ENCODE assay signal across 8 cellular contexts in the genomic region with DNA sequence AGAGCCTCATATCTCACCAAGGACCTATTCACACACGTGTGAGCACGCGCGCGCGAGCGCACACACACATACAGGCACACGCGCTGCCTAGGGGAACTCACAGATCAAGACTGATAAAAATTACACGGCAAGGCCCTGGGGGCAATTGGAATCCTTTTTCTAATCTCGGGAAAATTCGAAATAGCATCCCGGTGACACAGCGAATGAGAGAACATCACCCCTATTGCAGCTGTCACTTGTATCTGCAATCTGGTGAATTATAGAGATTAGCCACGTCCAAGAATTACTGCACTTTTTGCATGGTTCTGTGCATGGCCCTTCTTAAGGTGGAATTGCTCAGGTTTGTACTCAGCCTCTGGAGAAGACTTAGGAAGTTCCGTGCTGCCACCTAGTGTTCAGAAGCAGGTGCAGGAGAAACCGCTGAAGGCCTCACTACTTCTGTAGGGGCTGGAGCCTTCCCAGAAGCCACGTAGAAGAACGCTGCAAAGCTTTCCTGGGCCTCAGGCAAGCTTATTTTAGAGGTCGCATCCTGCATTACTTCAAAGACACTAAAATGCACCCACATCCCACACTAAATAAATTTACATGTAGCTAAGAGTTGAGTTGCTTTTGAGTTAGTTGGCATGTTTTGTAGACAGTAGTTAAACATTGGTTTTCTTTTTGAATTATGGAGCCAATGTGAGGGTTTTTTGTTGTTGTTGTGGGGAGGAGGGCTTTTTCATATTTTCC.
DNase-seq lines count a peak whose midpoint lies in the region; ATAC-seq and TF ChIP-seq lines count a peak whose summit lies in the region.

No MANE protein-coding gene starts in this region.

- CTCF ChIA-PET in AG04449 (lab: Yijun Ruan, JAX) = interaction anchor here (0.6 to 10.0 kb wide), 39 partner anchors 11 to 907 kb away, joined by 3 to 162 read pairs (median 6); no protein-coding TSS in a partner anchor

- H3K4me3 ChIP-seq in AG04449 (ENCODE audit: low read depth, low read length) (no peak overlapping the region), WERI-Rb-1 (ENCODE audit: low read depth, low read length) (no peak overlapping the region), choroid plexus epithelial cell (ENCODE audit: low read depth, low read length) (no peak overlapping the region)

- no peaks in the 10 kb centered on the region for H3K36me3 ChIP-seq in WERI-Rb-1

- ATAC-seq in GM18520 (IDR thresholded peaks at IDR 0.05; ENCODE audit: unreplicated experiment) (peak; percentile 74), HG03196 (IDR thresholded peaks at IDR 0.05; ENCODE audit: unreplicated experiment) (peak; percentile 69), left lobe of liver (peak; percentile 99)

- peak; percentile 92 for TF ChIP-seq CTCF in AG04449 (IDR thresholded peaks at IDR 0.05; ENCODE audit: insufficient read depth, low read length, missing control alignments)
- peak; percentile 85 for TF ChIP-seq CTCF in WERI-Rb-1 (IDR thresholded peaks at IDR 0.05; ENCODE audit: low read depth, low read length)
- TF ChIP-seq CTCF in choroid plexus epithelial cell (conservative IDR thresholded peaks at IDR 0.05; ENCODE audit: low read depth, low read length) = peak; percentile 96

- no peaks in the 10 kb centered on the region for H3K9me3 ChIP-seq in WERI-Rb-1 (ENCODE audit: severe bottlenecking)

- H3K27ac ChIP-seq in WERI-Rb-1 = no peak overlapping the region

- POLR2A ChIA-PET in AG04449 (lab: Yijun Ruan, JAX) = no interaction called here

- H3K27me3 ChIP-seq in WERI-Rb-1 (ENCODE audit: insufficient read depth, low read depth, severe bottlenecking) = peaks cover 74% of the 10 kb centered on the region

- DNase-seq in AG04449 (ENCODE audit: low read depth, low spot score) (peak; percentile 82), NCI-H2196 treated with DMSO at 0.1 percent for 48 hours (lab: John Stamatoyannopoulos, UW; ENCODE audit: unreplicated experiment) (peak; percentile 68), WERI-Rb-1 (peak; percentile 75), choroid plexus epithelial cell (ENCODE audit: low read depth) (peak; percentile 96), left lobe of liver (ENCODE audit: low spot score) (peak; percentile 68)
- DNase-seq in stimulated activated CD4-positive, alpha-beta T cell treated with anti-CD3 and anti-CD28 coated beads, Interleukin-4, amount 100 ng/mL, for 4 hours = peak; percentile 21 to 29

Comparison
In these comparisons a context has a peak if more than half of its experiments do, and no peak if none do; other contexts are left out.
1. DNase-seq: peak in every context shown above with its lines; median percentile 96 in choroid plexus epithelial cell; 82 in AG04449; 75 in WERI-Rb-1; 68 in NCI-H2196 treated with DMSO at 0.1 percent for 48 hours; 68 in left lobe of liver; 25 in stimulated activated CD4-positive, alpha-beta T cell treated with anti-CD3 and anti-CD28 coated beads, Interleukin-4, amount 100 ng/mL, for 4 hours.